17 cellular contexts compared by ENCODE assay signal in the genomic region with DNA sequence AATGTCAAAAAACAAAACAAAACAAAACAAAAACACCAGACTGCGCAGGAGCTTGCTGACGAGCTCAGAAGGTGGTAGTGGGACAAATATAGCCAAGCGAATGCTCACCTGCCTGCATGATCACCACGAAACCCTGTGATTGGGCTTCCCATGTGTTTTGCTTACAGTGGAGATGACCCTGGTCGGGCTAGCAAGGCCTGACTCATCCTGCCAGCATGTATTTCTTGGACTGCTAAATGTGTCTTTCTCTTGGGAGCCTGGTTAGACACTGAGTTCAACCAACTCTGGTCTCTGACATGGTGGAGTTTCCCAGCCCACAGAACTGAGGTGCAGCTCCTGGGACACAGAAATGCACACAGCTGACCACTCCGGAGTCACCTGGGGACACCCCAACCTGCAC. TPM values are rescaled to one million over a fixed set of nuclear protein-coding genes. Genes with fewer than 3 reads are reported as not detected.
DNase-seq lines count a peak whose midpoint lies in the region; ATAC-seq and TF ChIP-seq lines count a peak whose summit lies in the region.
"Had no signal": no experiment of that assay in that cellular context is flagged by ENCODE, and none has a peak within 500 bp of the region (broad histone marks: within the 10 kb centered on the region; RNA-seq: fewer than 3 reads in every experiment).

No MANE protein-coding gene starts in this region.

- H3K4me1 ChIP-seq in skeletal muscle tissue (ENCODE audit: control insufficient read depth in 3 of 3, insufficient read depth in 3 of 3, low read length in 3 of 3) (peaks cover 0 to 20% (median 15%) of the 10 kb centered on the region in 3 donors), SJCRH30 (no peaks in the 10 kb centered on the region), spleen (peaks cover 4 to 23% (median 8%) of the 10 kb centered on the region in 6 donors)
- H3K4me1 ChIP-seq: foreskin keratinocyte, neural progenitor cell, right lobe of liver had no signal

- WGBS in spleen, 5 donors = 80 to 86% (median 81%) methylated on average over 6 of the region's 6 CpGs

- peak overlapping the region in 1 of 3 donors; percentile 16 for H3K9ac ChIP-seq in skeletal muscle tissue (ENCODE audit: low read depth in 1 of 3, low read length in 3 of 3)
- H3K9ac ChIP-seq: KMS-11, neural progenitor cell had no signal

- H3K27me3 ChIP-seq in skeletal muscle tissue (ENCODE audit: control insufficient read depth in 3 of 3, insufficient read depth in 3 of 3, low read length in 3 of 3) (no peaks in the 10 kb centered on the region), SJCRH30 (no peaks in the 10 kb centered on the region), spleen (replicated peaks in 1 of 7) (no peaks in the 10 kb centered on the region)
- H3K27me3 ChIP-seq: neural progenitor cell, right lobe of liver had no signal

- peak; percentile 48 for ATAC-seq in SK-N-SH treated with all-trans-retinoic acid at 6 μM for 48 hours
- ATAC-seq: foreskin keratinocyte, right lobe of liver had no signal

- intact Hi-C loops in spleen (cut with DNase I; ENCODE audit: low total_unique reads) = loop anchor here (2.0 kb wide), 1 partner anchor 37 kb away; the partner anchor contains the start of gene ASTL

- no peak for TF ChIP-seq POLR2A in spleen (IDR thresholded peaks at IDR 0.05)

- H3K27ac ChIP-seq in skeletal muscle tissue (ENCODE audit: low read depth, low read length) = peak overlapping the region; percentile 25
- no peak overlapping the region for H3K27ac ChIP-seq in SJCRH30
- H3K27ac ChIP-seq in spleen = no peak overlapping the region
- H3K27ac ChIP-seq: foreskin keratinocyte, KMS-11, neural progenitor cell, right lobe of liver had no signal

- TF ChIP-seq CTCF in fibroblast of pulmonary artery (IDR thresholded peaks at IDR 0.05; ENCODE audit: low read length, missing control alignments) = no peak
- TF ChIP-seq CTCF in spleen (IDR thresholded peaks at IDR 0.05 in 8 of 11, conservative IDR thresholded peaks at IDR 0.05 in 3 of 11) = no peak

- no peaks in the 10 kb centered on the region for H3K9me3 ChIP-seq in skeletal muscle tissue (ENCODE audit: control insufficient read depth in 3 of 3, low read length in 3 of 3)
- no peaks in the 10 kb centered on the region for H3K9me3 ChIP-seq in SJCRH30 (replicated peaks)
- no peaks in the 10 kb centered on the region for H3K9me3 ChIP-seq in spleen
- H3K9me3 ChIP-seq: right lobe of liver had no signal

- no peaks in the 10 kb centered on the region for H3K36me3 ChIP-seq in skeletal muscle tissue (ENCODE audit: control insufficient read depth in 3 of 3, insufficient read depth in 3 of 3, low read length in 3 of 3)
- H3K36me3 ChIP-seq in SJCRH30 = no peaks in the 10 kb centered on the region
- no peaks in the 10 kb centered on the region for H3K36me3 ChIP-seq in spleen
- H3K36me3 ChIP-seq: neural progenitor cell, right lobe of liver had no signal

- H3K4me3 ChIP-seq in fibroblast of pulmonary artery (replicated peaks; ENCODE audit: low read depth, low read length) (no peak overlapping the region), skeletal muscle tissue (ENCODE audit: low read length in 3 of 3) (no peak overlapping the region), SJCRH30 (no peak overlapping the region), spleen (no peak overlapping the region)
- H3K4me3 ChIP-seq: neural progenitor cell, right lobe of liver had no signal

- DNase-seq in GM04504 (ENCODE audit: low read depth) = peak; percentile 12
- peak; percentile 41 for DNase-seq in fibroblast of pulmonary artery (ENCODE audit: low read depth)
- no peak for DNase-seq in SJCRH30
- DNase-seq in spleen = no peak
- DNase-seq in NCI-H69 (lab: John Stamatoyannopoulos, UW) = no peak
- DNase-seq: activated CD4-positive, alpha-beta T cell treated with anti-CD3 and anti-CD28 coated beads, Interleukin-2, amount 50 U/mL, for 4 hours; aorta; CD4-positive, CD25-positive, alpha-beta regulatory T cell; DND-41; foreskin keratinocyte; NCI-H1417 treated with DMSO at 0.1 percent for 48 hours; right lobe of liver; stimulated activated naive CD4-positive, alpha-beta T cell had no signal

TF ChIP-seq in SK-N-SH treated with all-trans-retinoic acid at 6 μM for 48 hours, 23 proteins besides CTCF, POLR2A, EP300 and RAD21:
- TF ChIP-seq ARNTL (CRISPR knock-in tag; IDR thresholded peaks at IDR 0.05; ENCODE audit: borderline replicate concordance, low read depth) (no peak), OSR1 (CRISPR knock-in tag; IDR thresholded peaks at IDR 0.05) (no peak), TCF4 (CRISPR knock-in tag; IDR thresholded peaks at IDR 0.05; ENCODE audit: borderline replicate concordance) (no peak), ZNF565 (CRISPR knock-in tag; conservative IDR thresholded peaks at IDR 0.05; ENCODE audit: low read depth) (no peak), PPARA (CRISPR knock-in tag; IDR thresholded peaks at IDR 0.05; ENCODE audit: borderline replicate concordance) (no peak), CSRNP3 (CRISPR knock-in tag; IDR thresholded peaks at IDR 0.05) (no peak), BACH2 (CRISPR knock-in tag; IDR thresholded peaks at IDR 0.05; ENCODE audit: borderline replicate concordance) (no peak), GLIS3 (CRISPR knock-in tag; IDR thresholded peaks at IDR 0.05) (no peak), ZNF70 (CRISPR knock-in tag; IDR thresholded peaks at IDR 0.05) (no peak), ZNF8 (CRISPR knock-in tag; IDR thresholded peaks at IDR 0.05) (no peak), ISL1 (CRISPR knock-in tag; IDR thresholded peaks at IDR 0.05) (no peak), RARB (CRISPR knock-in tag; IDR thresholded peaks at IDR 0.05) (no peak), ZFP3 (CRISPR knock-in tag; IDR thresholded peaks at IDR 0.05) (no peak), POU6F1 (CRISPR knock-in tag; IDR thresholded peaks at IDR 0.05; ENCODE audit: borderline replicate concordance, low read depth) (no peak)
- TF ChIP-seq, protein P1, sequence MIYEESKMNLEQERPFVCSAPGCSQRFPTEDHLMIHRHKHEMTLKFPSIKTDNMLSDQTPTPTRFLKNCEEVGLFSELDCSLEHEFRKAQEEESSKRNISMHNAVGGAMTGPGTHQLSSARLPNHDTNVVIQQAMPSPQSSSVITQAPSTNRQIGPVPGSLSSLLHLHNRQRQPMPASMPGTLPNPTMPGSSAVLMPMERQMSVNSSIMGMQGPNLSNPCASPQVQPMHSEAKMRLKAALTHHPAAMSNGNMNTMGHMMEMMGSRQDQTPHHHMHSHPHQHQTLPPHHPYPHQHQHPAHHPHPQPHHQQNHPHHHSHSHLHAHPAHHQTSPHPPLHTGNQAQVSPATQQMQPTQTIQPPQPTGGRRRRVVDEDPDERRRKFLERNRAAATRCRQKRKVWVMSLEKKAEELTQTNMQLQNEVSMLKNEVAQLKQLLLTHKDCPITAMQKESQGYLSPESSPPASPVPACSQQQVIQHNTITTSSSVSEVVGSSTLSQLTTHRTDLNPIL (CRISPR knock-in tag; IDR thresholded peaks at IDR 0.05; ENCODE audit: low read depth) = no peak

RNA-seq across cellular contexts. Expression of gene DUSP2, which starts 30.7 kb away (rescaled TPM):
- total RNA-seq in skeletal muscle tissue = 4.2 TPM
- total RNA-seq in SJCRH30 (2014; rRNA removed; shearing (Covaris generic)) = 0.67 and 1.0 TPM in 2 replicates
- 10 to 100 TPM; 27.2 to 88.0 (median 45.0) TPM for total RNA-seq in spleen
- 10 to 100 TPM; 24.2 to 60.8 (median 47.6) TPM for polyA plus RNA-seq in spleen

RNA-seq across cellular contexts. Expression of gene STARD7, which starts 32.7 kb away (rescaled TPM):
- total RNA-seq in skeletal muscle tissue (185 TPM), spleen (100 to 1,000 TPM in 5 of 7 donors, 10 to 100 TPM in 2; 89.8 to 174 (median 123) TPM)
- total RNA-seq in SJCRH30 (2014; rRNA removed; shearing (Covaris generic)) = 232 and 243 TPM in 2 replicates
- 10 to 100 TPM; 45.1 to 73.0 (median 52.2) TPM for polyA plus RNA-seq in spleen

RNA-seq across cellular contexts. Expression of gene ASTL, which starts 37.6 kb away (rescaled TPM):
- total RNA-seq in skeletal muscle tissue = not detected
- not detected in 2 replicates for total RNA-seq in SJCRH30 (2014; rRNA removed; shearing (Covaris generic))
- total RNA-seq in spleen = 1 to 10 TPM in 2 of 7 donors, under 1 TPM in 4, not detected in 1; 0.49 to 2.2 (median 0.72) TPM
- polyA plus RNA-seq in spleen = under 1 TPM; 0.24 to 0.33 (median 0.29) TPM
- total RNA-seq: foreskin keratinocyte, right lobe of liver had no signal
- polyA plus RNA-seq: aorta, foreskin keratinocyte had no signal

RNA-seq across cellular contexts. Expression of gene ADRA2B, which starts 59.6 kb away (rescaled TPM):
- total RNA-seq in skeletal muscle tissue (2.1 TPM), spleen (10 to 100 TPM in 3 of 7 donors, 1 to 10 TPM in 4; 3.1 to 14.2 (median 9.0) TPM)
- not detected in 2 replicates for total RNA-seq in SJCRH30 (2014; rRNA removed; shearing (Covaris generic))
- polyA plus RNA-seq in spleen = 1 to 10 TPM; 1.8 to 4.2 (median 1.8) TPM
- polyA plus RNA-seq: CD4-positive, CD25-positive, alpha-beta regulatory T cell had no signal

Comparison
In these comparisons a context has a peak if more than half of its experiments do, and no peak if none do; other contexts are left out.
1. DNase-seq: peak in GM04504 (single experiment) and fibroblast of pulmonary artery (single experiment); none in SJCRH30 (0 of 2), spleen (single experiment) and NCI-H69 (single experiment).